ENCODE assay signal across 19 cellular contexts in the genomic region with DNA sequence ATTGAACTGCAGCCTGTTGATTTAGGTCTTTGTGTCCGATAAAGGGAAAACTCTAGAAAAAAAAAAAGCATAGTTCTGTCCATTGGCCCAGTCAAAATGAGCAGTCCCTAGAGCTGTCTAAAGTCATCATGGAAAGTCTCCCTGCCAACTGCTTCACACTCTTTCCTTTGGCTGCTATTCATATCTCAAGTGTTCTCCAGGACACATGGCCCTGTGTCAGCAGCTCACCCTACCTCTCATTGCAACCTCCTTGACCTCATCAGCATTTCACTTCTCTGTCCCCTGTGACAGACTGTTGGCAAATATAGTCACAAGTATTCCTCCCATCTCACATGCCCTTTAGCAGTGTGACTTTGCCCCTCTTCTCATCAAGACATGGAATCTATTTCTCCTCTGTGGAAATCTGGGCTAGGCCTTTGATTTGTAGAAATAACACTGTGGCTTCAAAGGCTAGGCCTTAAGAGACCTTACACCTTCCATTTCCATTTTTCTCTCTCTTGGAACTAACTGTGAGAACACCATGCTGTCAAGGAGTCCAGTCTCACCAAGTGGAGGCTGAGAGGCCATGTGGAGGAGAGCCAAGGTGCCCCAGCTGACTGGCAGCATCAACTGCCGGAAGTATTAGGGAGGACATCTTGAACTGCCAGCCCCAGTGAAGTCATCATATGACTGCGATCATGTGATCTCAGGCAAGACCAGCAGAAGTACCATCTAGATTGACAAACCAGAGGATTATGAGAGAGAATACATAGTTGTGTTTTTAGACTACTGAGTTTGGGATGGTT.
"Had no signal": no experiment of that assay in that cellular context is flagged by ENCODE, and none has a peak within 500 bp of the region (broad histone marks: within the 10 kb centered on the region; RNA-seq: fewer than 3 reads in every experiment).

No MANE protein-coding gene starts in this region.

- H3K4me3 ChIP-seq: esophagus squamous epithelium, pancreas had no signal

- H3K4me1 ChIP-seq: esophagus squamous epithelium, pancreas had no signal

- H3K36me3 ChIP-seq: esophagus squamous epithelium, neutrophil, pancreas had no signal

- H3K27me3 ChIP-seq: esophagus squamous epithelium, neutrophil had no signal

- FAIRE-seq: endothelial cell of umbilical vein, pancreas had no signal

- H3K9me3 Mint-ChIP-seq: activated naive CD4-positive, alpha-beta T cell treated with anti-CD3 and anti-CD28 coated beads, Interleukin-2, amount 10 ng/mL, durations not matched to agents 7 days and 5 days had no signal

- H3K4me3 Mint-ChIP-seq: activated CD8-positive, alpha-beta T cell treated with anti-CD3 and anti-CD28 coated beads for 36 hours; activated naive CD4-positive, alpha-beta T cell treated with anti-CD3 and anti-CD28 coated beads, Interleukin-2, amount 10 ng/mL, durations not matched to agents 7 days and 5 days; activated naive CD8-positive, alpha-beta T cell treated with anti-CD3 and anti-CD28 coated beads, Interleukin-2, amount 50 U/mL, for 24 hours; activated T-cell treated with anti-CD3 and anti-CD28 coated beads, Interleukin-2, amount 50 U/mL, for 24 hours; naive thymus-derived CD8-positive, alpha-beta T cell had no signal

- H3K9me3 ChIP-seq: esophagus squamous epithelium, neutrophil, pancreas had no signal

- H3K4me1 Mint-ChIP-seq: activated naive CD4-positive, alpha-beta T cell treated with anti-CD3 and anti-CD28 coated beads, Interleukin-2, amount 10 ng/mL, durations not matched to agents 7 days and 5 days; activated naive CD8-positive, alpha-beta T cell treated with anti-CD3 and anti-CD28 coated beads, Interleukin-2, amount 50 U/mL, for 24 hours; naive thymus-derived CD8-positive, alpha-beta T cell had no signal

- H3K36me3 Mint-ChIP-seq: activated naive CD4-positive, alpha-beta T cell treated with anti-CD3 and anti-CD28 coated beads, Interleukin-2, amount 10 ng/mL, durations not matched to agents 7 days and 5 days; naive thymus-derived CD8-positive, alpha-beta T cell had no signal

- ATAC-seq: activated CD8-positive, alpha-beta T cell treated with anti-CD3 and anti-CD28 coated beads for 36 hours; activated naive CD8-positive, alpha-beta T cell treated with anti-CD3 and anti-CD28 coated beads, Interleukin-2, amount 50 U/mL, for 24 hours; left lobe of liver; naive thymus-derived CD8-positive, alpha-beta T cell; pancreas; stimulated activated naive CD8-positive, alpha-beta T cell treated with anti-CD3 and anti-CD28 coated beads, Interleukin-15, Interleukin-2, amounts not matched to agents 100 U/mL and 50 U/mL, for 24 hours had no signal

- H3K27me3 Mint-ChIP-seq: activated CD8-positive, alpha-beta T cell treated with anti-CD3 and anti-CD28 coated beads for 36 hours; activated naive CD4-positive, alpha-beta T cell treated with anti-CD3 and anti-CD28 coated beads, Interleukin-2, amount 10 ng/mL, durations not matched to agents 7 days and 5 days; activated naive CD8-positive, alpha-beta T cell treated with anti-CD3 and anti-CD28 coated beads, Interleukin-2, amount 50 U/mL, for 24 hours; activated T-cell treated with anti-CD3 and anti-CD28 coated beads, Interleukin-2, amount 50 U/mL, for 24 hours; naive thymus-derived CD8-positive, alpha-beta T cell had no signal

- H3K27ac ChIP-seq: esophagus squamous epithelium, neutrophil, pancreas had no signal

- H3K27ac Mint-ChIP-seq: activated CD8-positive, alpha-beta T cell treated with anti-CD3 and anti-CD28 coated beads for 36 hours; activated naive CD4-positive, alpha-beta T cell treated with anti-CD3 and anti-CD28 coated beads, Interleukin-2, amount 10 ng/mL, durations not matched to agents 7 days and 5 days; activated naive CD8-positive, alpha-beta T cell treated with anti-CD3 and anti-CD28 coated beads, Interleukin-2, amount 50 U/mL, for 24 hours; activated T-cell treated with anti-CD3 and anti-CD28 coated beads, Interleukin-2, amount 50 U/mL, for 24 hours; naive thymus-derived CD8-positive, alpha-beta T cell had no signal

- DNase-seq: activated CD4-positive, alpha-beta T cell treated with anti-CD3 and anti-CD28 coated beads for 48 hours; activated CD4-positive, CD25-positive, alpha-beta regulatory T cell; activated CD8-positive, alpha-beta T cell treated with anti-CD3 and anti-CD28 coated beads for 36 hours; activated naive CD4-positive, alpha-beta T cell treated with anti-CD3 and anti-CD28 coated beads, Interleukin-2, amount 10 ng/mL, durations not matched to agents 7 days and 5 days; activated naive CD8-positive, alpha-beta T cell treated with anti-CD3 and anti-CD28 coated beads, Interleukin-2, amount 50 U/mL, for 24 hours; activated T-cell treated with anti-CD3 and anti-CD28 coated beads, Interleukin-2, amount 50 U/mL, for 24 hours; anterior cingulate cortex; effector CD4-positive, alpha-beta T cell; esophagus squamous epithelium; hypothalamus; islet precursor cell; naive thymus-derived CD8-positive, alpha-beta T cell; pancreas; stimulated activated naive CD8-positive, alpha-beta T cell treated with anti-CD3 and anti-CD28 coated beads, Interleukin-15, Interleukin-2, amounts not matched to agents 100 U/mL and 50 U/mL, for 24 hours; T1000; trophoblast cell had no signal
